ENCODE assay signal across 8 cellular contexts in the genomic region with DNA sequence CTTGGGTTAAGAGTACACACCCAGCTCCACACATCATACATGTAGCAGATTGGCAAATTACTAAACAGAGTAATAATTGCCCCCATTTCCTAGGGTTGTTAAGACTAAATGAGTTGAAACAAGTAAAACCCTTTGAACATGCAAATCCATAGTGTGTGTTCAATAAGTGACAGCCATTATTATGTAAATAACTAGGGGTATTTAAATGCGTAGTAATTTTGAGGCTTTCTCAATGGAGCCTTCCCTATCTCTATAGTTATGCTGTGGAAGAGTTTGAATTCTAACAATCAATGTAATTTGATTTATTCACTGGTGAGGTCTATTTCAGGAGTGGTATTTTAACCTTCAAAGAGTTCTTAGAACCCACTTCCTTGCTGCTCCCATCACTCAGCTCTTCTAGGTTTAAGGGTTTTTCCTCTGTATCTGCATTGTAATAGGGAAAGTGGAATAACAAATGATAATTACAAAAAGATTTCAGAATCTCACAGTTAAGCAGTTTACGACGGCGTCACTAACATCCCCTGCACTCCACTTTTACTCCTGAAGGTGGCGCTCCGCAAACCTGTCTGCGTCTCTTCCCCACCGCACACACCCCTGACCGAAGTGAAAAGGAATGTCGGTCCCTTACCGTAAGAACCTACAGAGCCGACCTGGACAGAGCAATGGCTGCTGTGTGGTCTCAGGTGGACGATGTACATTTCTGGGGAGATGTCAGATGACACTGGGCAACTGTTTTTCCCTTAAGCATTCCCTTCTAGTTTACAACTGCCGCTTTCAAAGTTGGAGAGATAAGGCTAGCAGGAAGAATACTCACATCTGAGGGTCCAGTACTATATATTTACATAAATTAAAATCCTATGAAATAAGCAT.
DNase-seq lines count a peak whose midpoint lies in the region; TF ChIP-seq lines count a peak whose summit lies in the region.

No MANE protein-coding gene starts in this region.

- DNase-seq in AG10803 (ENCODE audit: low read depth) (peak; percentile 66), GM19238 (ENCODE audit: insufficient read length, low spot score) (peak; percentile 34), HuH-7.5 (ENCODE audit: low spot score) (peak; percentile 60), choroid plexus epithelial cell (ENCODE audit: low read depth) (peak; percentile 93), left kidney (ENCODE audit: low read depth, low spot score) (peak; percentile 90), amniotic stem cell (lab: John Stamatoyannopoulos, UW) (no peak)
- peak; percentile 66 for DNase-seq in activated CD4-positive, CD25-positive, alpha-beta regulatory T cell treated with anti-CD3 and anti-CD28 coated beads, Interleukin-2, amount 50 U/mL, for 72 hours
- DNase-seq in stimulated activated CD4-positive, alpha-beta T cell treated with anti-CD3 and anti-CD28 coated beads, Interleukin-4, amount 100 ng/mL, for 24 hours, result peak; percentile 60

- peak; percentile 84 for TF ChIP-seq CTCF in AG10803 (conservative IDR thresholded peaks at IDR 0.05; ENCODE audit: low read length)
- TF ChIP-seq CTCF in choroid plexus epithelial cell (conservative IDR thresholded peaks at IDR 0.05; ENCODE audit: low read depth, low read length), result peak; percentile 96

- no peak overlapping the region for H3K4me3 ChIP-seq in AG10803 (ENCODE audit: low read length)
- H3K4me3 ChIP-seq in choroid plexus epithelial cell (ENCODE audit: low read depth, low read length), result no peak overlapping the region
